Comparison of ENCODE assay signal across 11 cellular contexts in the genomic region with DNA sequence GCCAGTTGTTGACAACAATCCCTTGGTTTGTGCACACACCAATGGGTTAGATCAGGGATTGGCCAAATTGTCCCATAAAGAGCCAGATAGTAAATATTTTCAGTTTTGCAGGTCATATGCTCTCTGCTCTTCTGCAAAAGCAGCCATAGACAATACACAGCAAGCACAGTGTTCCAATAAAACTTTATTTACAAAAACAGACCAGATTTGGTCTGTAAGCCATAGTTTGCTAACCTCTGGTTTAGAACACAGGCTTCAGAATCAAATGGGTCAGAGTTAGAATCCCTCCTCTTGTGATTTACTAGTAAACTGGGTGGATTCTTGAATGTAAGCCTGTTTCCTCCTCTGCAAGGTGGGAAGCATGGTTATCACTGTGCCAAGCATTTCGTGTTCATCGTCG.
A peak's percentile ranks its signal among the peaks of the same experiment; 100 is the strongest.
DNase-seq lines count a peak whose midpoint lies in the region; ATAC-seq and TF ChIP-seq lines count a peak whose summit lies in the region.
"Had no signal": no experiment of that assay in that cellular context is flagged by ENCODE, and none has a peak within 500 bp of the region (broad histone marks: within the 10 kb centered on the region; RNA-seq: fewer than 3 reads in every experiment).

No MANE protein-coding gene starts in this region.

- peak overlapping the region; percentile 68; the same call in 1 of the 2 replicates for H3K4me2 ChIP-seq in PC-9

- intact Hi-C loops in PC-9 (cut with micrococcal nuclease; ENCODE audit: unreplicated experiment) (no loop called here), sigmoid colon (cut with DNase I) (loop anchor here (2.0 to 5.0 kb wide), 2 partner anchors 62 to 83 kb away; no protein-coding TSS in a partner anchor)
- intact Hi-C loops in activated CD8-positive, alpha-beta T cell treated with anti-CD3 and anti-CD28 coated beads for 36 hours (cut with micrococcal nuclease) = no loop called here

- H3K27ac Mint-ChIP-seq in activated naive CD8-positive, alpha-beta T cell treated with anti-CD3 and anti-CD28 coated beads, Interleukin-2, amount 10 ng/mL, durations not matched to agents 7 days and 5 days = peak overlapping the region; percentile 49
- no peak overlapping the region for H3K27ac Mint-ChIP-seq in activated naive CD8-positive, alpha-beta T cell treated with anti-CD3 and anti-CD28 coated beads, Interleukin-2, amount 50 U/mL, for 24 hours
- peak overlapping the region; percentile 90 to 94 for H3K27ac Mint-ChIP-seq in effector memory CD8-positive, alpha-beta T cell
- H3K27ac Mint-ChIP-seq in naive thymus-derived CD8-positive, alpha-beta T cell = peak overlapping the region in 1 of 10 donors; percentile 24
- H3K27ac Mint-ChIP-seq in activated CD8-positive, alpha-beta T cell treated with anti-CD3 and anti-CD28 coated beads for 36 hours = no peak overlapping the region

- no peaks in the 10 kb centered on the region for H3K9me2 ChIP-seq in PC-9 (ENCODE audit: insufficient read depth)

- WGBS in sigmoid colon, 2 donors = 97 to 99% methylated on average over 3 of the region's 3 CpGs

- H3K27me3 ChIP-seq in PC-9 (ENCODE audit: insufficient read depth, low read depth) (no peaks in the 10 kb centered on the region), sigmoid colon (no peaks in the 10 kb centered on the region), MG63 (no peaks in the 10 kb centered on the region)

- H2AFZ ChIP-seq in PC-9 = no peak overlapping the region

- H3K36me3 Mint-ChIP-seq in activated naive CD8-positive, alpha-beta T cell treated with anti-CD3 and anti-CD28 coated beads, Interleukin-2, amount 10 ng/mL, durations not matched to agents 7 days and 5 days = no peaks in the 10 kb centered on the region
- H3K36me3 Mint-ChIP-seq in activated naive CD8-positive, alpha-beta T cell treated with anti-CD3 and anti-CD28 coated beads, Interleukin-2, amount 50 U/mL, for 24 hours (ENCODE audit: low read depth) = no peaks in the 10 kb centered on the region
- H3K36me3 Mint-ChIP-seq in effector memory CD8-positive, alpha-beta T cell (ENCODE audit: insufficient read depth) = peaks cover 2% of the 10 kb centered on the region
- no peaks in the 10 kb centered on the region for H3K36me3 Mint-ChIP-seq in naive thymus-derived CD8-positive, alpha-beta T cell
- no peaks in the 10 kb centered on the region for H3K36me3 Mint-ChIP-seq in activated CD8-positive, alpha-beta T cell treated with anti-CD3 and anti-CD28 coated beads for 36 hours (ENCODE audit: low read depth)

- H3K27me3 Mint-ChIP-seq in activated naive CD8-positive, alpha-beta T cell treated with anti-CD3 and anti-CD28 coated beads, Interleukin-2, amount 10 ng/mL, durations not matched to agents 7 days and 5 days = peaks cover 20% of the 10 kb centered on the region
- peaks cover 40% of the 10 kb centered on the region for H3K27me3 Mint-ChIP-seq in activated naive CD8-positive, alpha-beta T cell treated with anti-CD3 and anti-CD28 coated beads, Interleukin-2, amount 50 U/mL, for 24 hours
- H3K27me3 Mint-ChIP-seq in effector memory CD8-positive, alpha-beta T cell = no peaks in the 10 kb centered on the region
- H3K27me3 Mint-ChIP-seq in naive thymus-derived CD8-positive, alpha-beta T cell = peaks cover 16 to 61% (median 35%) of the 10 kb centered on the region in 5 donors
- H3K27me3 Mint-ChIP-seq in activated CD8-positive, alpha-beta T cell treated with anti-CD3 and anti-CD28 coated beads for 36 hours = peaks cover 24% of the 10 kb centered on the region

- peaks cover 57% of the 10 kb centered on the region for H3F3A ChIP-seq in PC-9 (ENCODE audit: insufficient read depth, low read depth)

- POLR2A ChIA-PET in activated naive CD8-positive, alpha-beta T cell treated with anti-CD3 and anti-CD28 coated beads, Interleukin-2, amount 10 ng/mL, durations not matched to agents 7 days and 5 days (lab: Charles Lee) = no interaction called here
- POLR2A ChIA-PET in PC-9 (lab: Charles Lee; ENCODE audit: unreplicated experiment) = no interaction called here
- POLR2A ChIA-PET in naive thymus-derived CD8-positive, alpha-beta T cell (lab: Charles Lee) = no interaction called here
- POLR2A ChIA-PET in activated CD8-positive, alpha-beta T cell treated with anti-CD3 and anti-CD28 coated beads for 36 hours (lab: Charles Lee) = no interaction called here

- H3K4me1 ChIP-seq in PC-9 (replicated peaks; ENCODE audit: insufficient read depth) = peaks cover 64% of the 10 kb centered on the region
- H3K4me1 ChIP-seq in sigmoid colon = peaks cover 0 to 43% (median 42%) of the 10 kb centered on the region in 4 donors

- no peak for TF ChIP-seq EP300 in sigmoid colon (IDR thresholded peaks at IDR 0.05)

- peak overlapping the region; percentile 63 for H3K4me3 Mint-ChIP-seq in activated naive CD8-positive, alpha-beta T cell treated with anti-CD3 and anti-CD28 coated beads, Interleukin-2, amount 10 ng/mL, durations not matched to agents 7 days and 5 days
- H3K4me3 Mint-ChIP-seq in activated naive CD8-positive, alpha-beta T cell treated with anti-CD3 and anti-CD28 coated beads, Interleukin-2, amount 50 U/mL, for 24 hours = no peak overlapping the region
- H3K4me3 Mint-ChIP-seq in effector memory CD8-positive, alpha-beta T cell = peak overlapping the region; percentile 74 to 82
- H3K4me3 Mint-ChIP-seq in naive thymus-derived CD8-positive, alpha-beta T cell = no peak overlapping the region
- H3K4me3 Mint-ChIP-seq in activated CD8-positive, alpha-beta T cell treated with anti-CD3 and anti-CD28 coated beads for 36 hours = no peak overlapping the region

- no peak for DNase-seq in activated naive CD8-positive, alpha-beta T cell treated with anti-CD3 and anti-CD28 coated beads, Interleukin-2, amount 10 ng/mL, durations not matched to agents 7 days and 5 days
- DNase-seq in activated naive CD8-positive, alpha-beta T cell treated with anti-CD3 and anti-CD28 coated beads, Interleukin-2, amount 50 U/mL, for 24 hours = no peak
- DNase-seq in PC-9 = no peak
- DNase-seq in effector memory CD8-positive, alpha-beta T cell = no peak
- no peak for DNase-seq in sigmoid colon
- DNase-seq in naive thymus-derived CD8-positive, alpha-beta T cell = no peak
- no peak for DNase-seq in activated CD8-positive, alpha-beta T cell treated with anti-CD3 and anti-CD28 coated beads for 36 hours
- no peak for DNase-seq in MG63
- DNase-seq: NCI-H1436 treated with DMSO at 0.1 percent for 48 hours, NCI-H526 treated with DMSO at 0.1 percent for 48 hours had no signal

- no peaks in the 10 kb centered on the region for H3K36me3 ChIP-seq in PC-9 (ENCODE audit: low read depth)
- no peaks in the 10 kb centered on the region for H3K36me3 ChIP-seq in sigmoid colon
- H3K36me3 ChIP-seq in MG63 = no peaks in the 10 kb centered on the region
- H3K36me3 ChIP-seq: HAP-1 had no signal

- H3K27ac ChIP-seq in PC-9 (peak overlapping the region; percentile 99), sigmoid colon (peak overlapping the region; percentile 67 to 83 (median 79))

- TF ChIP-seq POLR2A in sigmoid colon (IDR thresholded peaks at IDR 0.05) = no peak

- no TSS peak for BruUV-seq in PC-9 (replicated peaks; lab: Mats Ljungman, UMichigan)

- H3K79me2 ChIP-seq in PC-9 (ENCODE audit: low read depth) = no peaks in the 10 kb centered on the region

- TF ChIP-seq CTCF in PC-9 (conservative IDR thresholded peaks at IDR 0.05) = no peak
- no peak for TF ChIP-seq CTCF in sigmoid colon (IDR thresholded peaks at IDR 0.05)
- TF ChIP-seq CTCF in activated CD8-positive, alpha-beta T cell treated with anti-CD3 and anti-CD28 coated beads for 36 hours (IDR thresholded peaks at IDR 0.05) = no peak

- no peak for ATAC-seq in activated naive CD8-positive, alpha-beta T cell treated with anti-CD3 and anti-CD28 coated beads, Interleukin-2, amount 10 ng/mL, durations not matched to agents 7 days and 5 days (ENCODE audit: low read depth)
- no peak for ATAC-seq in activated naive CD8-positive, alpha-beta T cell treated with anti-CD3 and anti-CD28 coated beads, Interleukin-2, amount 50 U/mL, for 24 hours
- no peak for ATAC-seq in effector memory CD8-positive, alpha-beta T cell (replicated peaks)
- no peak for ATAC-seq in naive thymus-derived CD8-positive, alpha-beta T cell
- no peak for ATAC-seq in activated CD8-positive, alpha-beta T cell treated with anti-CD3 and anti-CD28 coated beads for 36 hours

- H4K20me1 ChIP-seq in PC-9 (ENCODE audit: insufficient read depth) = no peaks in the 10 kb centered on the region

- no peaks in the 10 kb centered on the region for H3K9me3 Mint-ChIP-seq in activated naive CD8-positive, alpha-beta T cell treated with anti-CD3 and anti-CD28 coated beads, Interleukin-2, amount 10 ng/mL, durations not matched to agents 7 days and 5 days
- H3K9me3 Mint-ChIP-seq in activated naive CD8-positive, alpha-beta T cell treated with anti-CD3 and anti-CD28 coated beads, Interleukin-2, amount 50 U/mL, for 24 hours = no peaks in the 10 kb centered on the region
- peaks cover 2 to 8% of the 10 kb centered on the region in 2 donors for H3K9me3 Mint-ChIP-seq in effector memory CD8-positive, alpha-beta T cell
- H3K9me3 Mint-ChIP-seq in naive thymus-derived CD8-positive, alpha-beta T cell = no peaks in the 10 kb centered on the region
- H3K9me3 Mint-ChIP-seq in activated CD8-positive, alpha-beta T cell treated with anti-CD3 and anti-CD28 coated beads for 36 hours = no peaks in the 10 kb centered on the region

- H3K9me3 ChIP-seq in PC-9 (ENCODE audit: insufficient read depth, low read depth) = no peaks in the 10 kb centered on the region
- H3K9me3 ChIP-seq in sigmoid colon = no peaks in the 10 kb centered on the region
- H3K9me3 ChIP-seq in MG63 = peaks cover 6% of the 10 kb centered on the region

- peaks cover 55% of the 10 kb centered on the region for H3K4me1 Mint-ChIP-seq in activated naive CD8-positive, alpha-beta T cell treated with anti-CD3 and anti-CD28 coated beads, Interleukin-2, amount 10 ng/mL, durations not matched to agents 7 days and 5 days
- H3K4me1 Mint-ChIP-seq in activated naive CD8-positive, alpha-beta T cell treated with anti-CD3 and anti-CD28 coated beads, Interleukin-2, amount 50 U/mL, for 24 hours = peaks cover 47% of the 10 kb centered on the region
- peaks cover 68 to 79% of the 10 kb centered on the region in 2 donors for H3K4me1 Mint-ChIP-seq in effector memory CD8-positive, alpha-beta T cell (ENCODE audit: low read depth in 2 of 2)
- H3K4me1 Mint-ChIP-seq in naive thymus-derived CD8-positive, alpha-beta T cell = peaks cover 4 to 58% (median 17%) of the 10 kb centered on the region in 4 donors
- H3K4me1 Mint-ChIP-seq in activated CD8-positive, alpha-beta T cell treated with anti-CD3 and anti-CD28 coated beads for 36 hours (ENCODE audit: low read depth) = peaks cover 49% of the 10 kb centered on the region

- H3K4me3 ChIP-seq in PC-9 (no peak overlapping the region), sigmoid colon (no peak overlapping the region), MG63 (no peak overlapping the region)
- H3K4me3 ChIP-seq: HAP-1 had no signal

- CTCF ChIA-PET in PC-9 (lab: Charles Lee) = no interaction called here
- CTCF ChIA-PET in activated CD8-positive, alpha-beta T cell treated with anti-CD3 and anti-CD28 coated beads for 36 hours (lab: Charles Lee) = no interaction called here

Comparison
In these comparisons a context has a peak if more than half of its experiments do, and no peak if none do; other contexts are left out.
1. H3K27ac Mint-ChIP-seq: peak in activated naive CD8-positive, alpha-beta T cell treated with anti-CD3 and anti-CD28 coated beads, Interleukin-2, amount 10 ng/mL, durations not matched to agents 7 days and 5 days (single experiment) and effector memory CD8-positive, alpha-beta T cell (2 of 2); none in activated naive CD8-positive, alpha-beta T cell treated with anti-CD3 and anti-CD28 coated beads, Interleukin-2, amount 50 U/mL, for 24 hours (single experiment) and activated CD8-positive, alpha-beta T cell treated with anti-CD3 and anti-CD28 coated beads for 36 hours (single experiment).
2. H3K4me3 Mint-ChIP-seq: peak in activated naive CD8-positive, alpha-beta T cell treated with anti-CD3 and anti-CD28 coated beads, Interleukin-2, amount 10 ng/mL, durations not matched to agents 7 days and 5 days (single experiment) and effector memory CD8-positive, alpha-beta T cell (2 of 2); none in activated naive CD8-positive, alpha-beta T cell treated with anti-CD3 and anti-CD28 coated beads, Interleukin-2, amount 50 U/mL, for 24 hours (single experiment), naive thymus-derived CD8-positive, alpha-beta T cell (0 of 10) and activated CD8-positive, alpha-beta T cell treated with anti-CD3 and anti-CD28 coated beads for 36 hours (single experiment).